26 cellular contexts compared by ENCODE assay signal in genomic region chr2:208213508-208214120, GRCh38. TPM values are rescaled to one million over a fixed set of nuclear protein-coding genes. Genes with fewer than 3 reads are reported as not detected.
"Had no signal": no experiment of that assay in that cellular context is flagged by ENCODE, and none has a peak within 500 bp of the region (broad histone marks: within the 10 kb centered on the region; RNA-seq: fewer than 3 reads in every experiment).

No MANE protein-coding gene starts in this region.

- ATAC-seq: activated naive CD8-positive, alpha-beta T cell treated with anti-CD3 and anti-CD28 coated beads, Interleukin-2, amount 50 U/mL, for 24 hours; gastrocnemius medialis; left cardiac atrium had no signal

- H3K27ac ChIP-seq: ascending aorta, coronary artery, esophagus squamous epithelium, gastrocnemius medialis, spleen, testis, vagina had no signal

- H3K36me3 Mint-ChIP-seq: naive B cell had no signal

- H3K4me3 Mint-ChIP-seq: activated CD4-positive, alpha-beta memory T cell treated with anti-CD3 and anti-CD28 coated beads, Interleukin-2, amount 10 ng/mL, durations not matched to agents 7 days and 5 days; activated naive CD8-positive, alpha-beta T cell treated with anti-CD3 and anti-CD28 coated beads, Interleukin-2, amount 50 U/mL, for 24 hours; activated T-helper 1 cell treated with anti-CD3 and anti-CD28 coated beads, Interleukin-12 subunit alpha, Interleukin-12 subunit beta, Interleukin-2, Interleukin-4 antibody, amounts not matched to agents 30 ng/mL and 10 ng/mL and 1 ng/mL, durations not matched to agents 14 hours and 24 hours and 36 hours; naive B cell; neural crest cell; T-helper 1 cell treated with Interleukin-12 subunit alpha and Interleukin-12 subunit beta and Interleukin-4 antibody, amounts not matched to agents 30 μg/mL and 1 μg/mL, for 36 hours had no signal

- H3K27ac Mint-ChIP-seq: activated CD4-positive, alpha-beta memory T cell treated with anti-CD3 and anti-CD28 coated beads, Interleukin-2, amount 10 ng/mL, durations not matched to agents 7 days and 5 days; activated naive CD8-positive, alpha-beta T cell treated with anti-CD3 and anti-CD28 coated beads, Interleukin-2, amount 50 U/mL, for 24 hours; activated T-helper 1 cell treated with anti-CD3 and anti-CD28 coated beads, Interleukin-12 subunit alpha, Interleukin-12 subunit beta, Interleukin-2, Interleukin-4 antibody, amounts not matched to agents 30 ng/mL and 10 ng/mL and 1 ng/mL, durations not matched to agents 14 hours and 24 hours and 36 hours; T-helper 1 cell treated with Interleukin-12 subunit alpha and Interleukin-12 subunit beta and Interleukin-4 antibody, amounts not matched to agents 30 μg/mL and 1 μg/mL, for 36 hours had no signal

- H3K4me1 Mint-ChIP-seq: activated CD4-positive, alpha-beta memory T cell treated with anti-CD3 and anti-CD28 coated beads, Interleukin-2, amount 10 ng/mL, durations not matched to agents 7 days and 5 days; naive B cell; neural crest cell had no signal

- H3K9me3 Mint-ChIP-seq: activated CD4-positive, alpha-beta memory T cell treated with anti-CD3 and anti-CD28 coated beads, Interleukin-2, amount 10 ng/mL, durations not matched to agents 7 days and 5 days; activated naive CD8-positive, alpha-beta T cell treated with anti-CD3 and anti-CD28 coated beads, Interleukin-2, amount 50 U/mL, for 24 hours; activated T-helper 1 cell treated with anti-CD3 and anti-CD28 coated beads, Interleukin-12 subunit alpha, Interleukin-12 subunit beta, Interleukin-2, Interleukin-4 antibody, amounts not matched to agents 30 ng/mL and 10 ng/mL and 1 ng/mL, durations not matched to agents 14 hours and 24 hours and 36 hours; naive B cell; neural crest cell; T-helper 1 cell treated with Interleukin-12 subunit alpha and Interleukin-12 subunit beta and Interleukin-4 antibody, amounts not matched to agents 30 μg/mL and 1 μg/mL, for 36 hours had no signal

- H3K27me3 Mint-ChIP-seq: activated CD4-positive, alpha-beta memory T cell treated with anti-CD3 and anti-CD28 coated beads, Interleukin-2, amount 10 ng/mL, durations not matched to agents 7 days and 5 days; activated naive CD8-positive, alpha-beta T cell treated with anti-CD3 and anti-CD28 coated beads, Interleukin-2, amount 50 U/mL, for 24 hours; naive B cell had no signal

- DNase-seq: activated CD4-positive, alpha-beta memory T cell treated with anti-CD3 and anti-CD28 coated beads, Interleukin-2, amount 10 ng/mL, durations not matched to agents 7 days and 5 days; activated CD4-positive, alpha-beta T cell treated with anti-CD3 and anti-CD28 coated beads for 48 hours; activated gamma-delta T cell; activated naive CD4-positive, alpha-beta T cell treated with anti-CD3 and anti-CD28 coated beads, Interleukin-2, amount 50 U/mL, for 16 hours; activated naive CD8-positive, alpha-beta T cell treated with anti-CD3 and anti-CD28 coated beads, Interleukin-2, amount 50 U/mL, for 24 hours; esophagus squamous epithelium; gastrocnemius medialis; hypothalamus; left cardiac atrium; naive B cell; occipital lobe; posterior cingulate gyrus; spleen; stimulated activated CD4-positive, alpha-beta T cell treated with anti-CD3 and anti-CD28 coated beads, Interleukin-4, amount 100 ng/mL, for 1 hour; stimulated activated naive CD4-positive, alpha-beta T cell; testis had no signal

- H3K9me3 ChIP-seq: ascending aorta, esophagus squamous epithelium, gastrocnemius medialis, spleen, testis, vagina had no signal

- H3K4me3 ChIP-seq: ascending aorta, coronary artery, esophagus squamous epithelium, gastrocnemius medialis, spleen, testis, vagina had no signal

- H3K4me1 ChIP-seq: ascending aorta, esophagus squamous epithelium, gastrocnemius medialis, spleen, testis, vagina had no signal

- FAIRE-seq: bronchial epithelial cell had no signal

- H3K27me3 ChIP-seq: ascending aorta, esophagus squamous epithelium, gastrocnemius medialis, testis, vagina had no signal

- H3K36me3 ChIP-seq: ascending aorta, esophagus squamous epithelium, gastrocnemius medialis, spleen, vagina had no signal

RNA-seq across cellular contexts. Expression of gene C2orf80, which starts 23.8 kb away (rescaled TPM):
- total RNA-seq: activated CD4-positive, alpha-beta memory T cell treated with anti-CD3 and anti-CD28 coated beads, Interleukin-2, amount 10 ng/mL, durations not matched to agents 7 days and 5 days; activated T-helper 1 cell treated with anti-CD3 and anti-CD28 coated beads, Interleukin-12 subunit alpha, Interleukin-12 subunit beta, Interleukin-2, Interleukin-4 antibody, amounts not matched to agents 30 ng/mL and 10 ng/mL and 1 ng/mL, durations not matched to agents 14 hours and 24 hours and 36 hours; ascending aorta; bronchial epithelial cell; esophagus squamous epithelium; gastrocnemius medialis; left cardiac atrium; lower leg skin; mesenteric fat pad; mucosa of gallbladder; spleen; testis; vagina had no signal
- polyA plus RNA-seq: spleen had no signal

RNA-seq across cellular contexts. Expression of gene CRYGA, which starts 50.2 kb away (rescaled TPM):
- total RNA-seq: activated CD4-positive, alpha-beta memory T cell treated with anti-CD3 and anti-CD28 coated beads, Interleukin-2, amount 10 ng/mL, durations not matched to agents 7 days and 5 days; activated T-helper 1 cell treated with anti-CD3 and anti-CD28 coated beads, Interleukin-12 subunit alpha, Interleukin-12 subunit beta, Interleukin-2, Interleukin-4 antibody, amounts not matched to agents 30 ng/mL and 10 ng/mL and 1 ng/mL, durations not matched to agents 14 hours and 24 hours and 36 hours; ascending aorta; bronchial epithelial cell; esophagus squamous epithelium; gastrocnemius medialis; left cardiac atrium; lower leg skin; mesenteric fat pad; mucosa of gallbladder; neural crest cell; occipital lobe; spleen; testis; vagina had no signal
- polyA plus RNA-seq: spleen had no signal
